In genomic region chr13:99200433-99201167, GRCh38 we compare ENCODE assay signal across 1 cellular context.
TF ChIP-seq lines count a peak whose summit lies in the region.

UBAC2 (plus strand) TSS chr13:99200854; CDS start chr13:99200909, 55 bp downstream.

TF ChIP-seq in HepG2, 621 proteins besides CTCF, POLR2A, EP300 and RAD21 (continued from another document and continues in another):
- TF ChIP-seq ZNF766 (CRISPR knock-in tag; IDR thresholded peaks at IDR 0.05; ENCODE audit: borderline replicate concordance), result no peak
- TF ChIP-seq CCAR2 (optimal IDR thresholded peaks at IDR 0.05; ENCODE audit: low read depth, low read length), result no peak
- peak; percentile 79; the same call in 1 of the 2 replicates for TF ChIP-seq MED13 (CRISPR knock-in tag; IDR thresholded peaks at IDR 0.05)
- no peak for TF ChIP-seq ZNF136 (CRISPR knock-in tag; IDR thresholded peaks at IDR 0.05; ENCODE audit: low read depth)
- TF ChIP-seq, protein P1, sequence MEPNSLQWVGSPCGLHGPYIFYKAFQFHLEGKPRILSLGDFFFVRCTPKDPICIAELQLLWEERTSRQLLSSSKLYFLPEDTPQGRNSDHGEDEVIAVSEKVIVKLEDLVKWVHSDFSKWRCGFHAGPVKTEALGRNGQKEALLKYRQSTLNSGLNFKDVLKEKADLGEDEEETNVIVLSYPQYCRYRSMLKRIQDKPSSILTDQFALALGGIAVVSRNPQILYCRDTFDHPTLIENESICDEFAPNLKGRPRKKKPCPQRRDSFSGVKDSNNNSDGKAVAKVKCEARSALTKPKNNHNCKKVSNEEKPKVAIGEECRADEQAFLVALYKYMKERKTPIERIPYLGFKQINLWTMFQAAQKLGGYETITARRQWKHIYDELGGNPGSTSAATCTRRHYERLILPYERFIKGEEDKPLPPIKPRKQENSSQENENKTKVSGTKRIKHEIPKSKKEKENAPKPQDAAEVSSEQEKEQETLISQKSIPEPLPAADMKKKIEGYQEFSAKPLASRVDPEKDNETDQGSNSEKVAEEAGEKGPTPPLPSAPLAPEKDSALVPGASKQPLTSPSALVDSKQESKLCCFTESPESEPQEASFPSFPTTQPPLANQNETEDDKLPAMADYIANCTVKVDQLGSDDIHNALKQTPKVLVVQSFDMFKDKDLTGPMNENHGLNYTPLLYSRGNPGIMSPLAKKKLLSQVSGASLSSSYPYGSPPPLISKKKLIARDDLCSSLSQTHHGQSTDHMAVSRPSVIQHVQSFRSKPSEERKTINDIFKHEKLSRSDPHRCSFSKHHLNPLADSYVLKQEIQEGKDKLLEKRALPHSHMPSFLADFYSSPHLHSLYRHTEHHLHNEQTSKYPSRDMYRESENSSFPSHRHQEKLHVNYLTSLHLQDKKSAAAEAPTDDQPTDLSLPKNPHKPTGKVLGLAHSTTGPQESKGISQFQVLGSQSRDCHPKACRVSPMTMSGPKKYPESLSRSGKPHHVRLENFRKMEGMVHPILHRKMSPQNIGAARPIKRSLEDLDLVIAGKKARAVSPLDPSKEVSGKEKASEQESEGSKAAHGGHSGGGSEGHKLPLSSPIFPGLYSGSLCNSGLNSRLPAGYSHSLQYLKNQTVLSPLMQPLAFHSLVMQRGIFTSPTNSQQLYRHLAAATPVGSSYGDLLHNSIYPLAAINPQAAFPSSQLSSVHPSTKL (CRISPR knock-in tag; IDR thresholded peaks at IDR 0.05), result peak; percentile 32; the same call in 1 of the 2 replicates
- no peak for TF ChIP-seq ZSCAN5A (CRISPR knock-in tag; IDR thresholded peaks at IDR 0.05; ENCODE audit: borderline replicate concordance)
- TF ChIP-seq ZMYM3 (CRISPR knock-in tag; IDR thresholded peaks at IDR 0.05), result no peak
- TF ChIP-seq GMEB1 (CRISPR knock-in tag; IDR thresholded peaks at IDR 0.05; ENCODE audit: borderline replicate concordance), result peak; percentile 77
- TF ChIP-seq NFKBIZ (CRISPR knock-in tag; IDR thresholded peaks at IDR 0.05), result no peak; the same call in 1 of the 2 replicates
- TF ChIP-seq ZNF562 (CRISPR knock-in tag; IDR thresholded peaks at IDR 0.05; ENCODE audit: borderline replicate concordance), result no peak
- peak; percentile 80 for TF ChIP-seq ZNF580 (CRISPR knock-in tag; IDR thresholded peaks at IDR 0.05; ENCODE audit: borderline replicate concordance, low read depth)
- 0 out of 2 replicates have a peak, but pooled peaks have one; percentile 42 for TF ChIP-seq ZNF256 (CRISPR knock-in tag; conservative IDR thresholded peaks at IDR 0.05)
- TF ChIP-seq THAP11 (CRISPR knock-in tag; IDR thresholded peaks at IDR 0.05), result peak; percentile 86
- no peak for TF ChIP-seq NFATC3 (CRISPR knock-in tag; IDR thresholded peaks at IDR 0.05)
- TF ChIP-seq NONO (IDR thresholded peaks at IDR 0.05), result no peak
- 0 out of 2 replicates have a peak, but pooled peaks have one; percentile 5 for TF ChIP-seq NONO (CRISPR knock-in tag; conservative IDR thresholded peaks at IDR 0.05)
- TF ChIP-seq SRSF9 (IDR thresholded peaks at IDR 0.05; ENCODE audit: borderline replicate concordance, insufficient read depth, low read depth, low read length, poor library complexity, severe bottlenecking), result no peak
- no peak for TF ChIP-seq ZFAT (CRISPR knock-in tag; conservative IDR thresholded peaks at IDR 0.05)
- TF ChIP-seq STAG1 (CRISPR knock-in tag; IDR thresholded peaks at IDR 0.05), result no peak
- TF ChIP-seq FOXA1 (IDR thresholded peaks at IDR 0.05), result no peak
- no peak for TF ChIP-seq FOXA1 (CRISPR knock-in tag; IDR thresholded peaks at IDR 0.05)
- no peak for TF ChIP-seq HNF4G (IDR thresholded peaks at IDR 0.05; ENCODE audit: borderline replicate concordance, low read depth, low read length)
- TF ChIP-seq HNF4G (CRISPR knock-in tag; IDR thresholded peaks at IDR 0.05; ENCODE audit: borderline replicate concordance, low read depth), result no peak
- no peak for TF ChIP-seq ZNF644 (CRISPR knock-in tag; IDR thresholded peaks at IDR 0.05; ENCODE audit: low read depth)
- no peak for TF ChIP-seq MAF1 (CRISPR knock-in tag; IDR thresholded peaks at IDR 0.05; ENCODE audit: borderline replicate concordance)
- no peak for TF ChIP-seq FUBP1 (CRISPR knock-in tag; IDR thresholded peaks at IDR 0.05; ENCODE audit: borderline replicate concordance)
- TF ChIP-seq, protein P2, sequence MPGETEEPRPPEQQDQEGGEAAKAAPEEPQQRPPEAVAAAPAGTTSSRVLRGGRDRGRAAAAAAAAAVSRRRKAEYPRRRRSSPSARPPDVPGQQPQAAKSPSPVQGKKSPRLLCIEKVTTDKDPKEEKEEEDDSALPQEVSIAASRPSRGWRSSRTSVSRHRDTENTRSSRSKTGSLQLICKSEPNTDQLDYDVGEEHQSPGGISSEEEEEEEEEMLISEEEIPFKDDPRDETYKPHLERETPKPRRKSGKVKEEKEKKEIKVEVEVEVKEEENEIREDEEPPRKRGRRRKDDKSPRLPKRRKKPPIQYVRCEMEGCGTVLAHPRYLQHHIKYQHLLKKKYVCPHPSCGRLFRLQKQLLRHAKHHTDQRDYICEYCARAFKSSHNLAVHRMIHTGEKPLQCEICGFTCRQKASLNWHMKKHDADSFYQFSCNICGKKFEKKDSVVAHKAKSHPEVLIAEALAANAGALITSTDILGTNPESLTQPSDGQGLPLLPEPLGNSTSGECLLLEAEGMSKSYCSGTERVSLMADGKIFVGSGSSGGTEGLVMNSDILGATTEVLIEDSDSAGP (CRISPR knock-in tag; IDR thresholded peaks at IDR 0.05; ENCODE audit: borderline replicate concordance), result peak; percentile 76; the same call in 1 of the 2 replicates
- TF ChIP-seq ZNF790 (CRISPR knock-in tag; IDR thresholded peaks at IDR 0.05; ENCODE audit: borderline replicate concordance), result no peak; the same call in 1 of the 2 replicates
- TF ChIP-seq SP140L (CRISPR knock-in tag; IDR thresholded peaks at IDR 0.05; ENCODE audit: borderline replicate concordance), result peak; percentile 26; the same call in 1 of the 2 replicates
- TF ChIP-seq NR2F2 (IDR thresholded peaks at IDR 0.05; ENCODE audit: borderline replicate concordance, low read depth), result no peak
- no peak for TF ChIP-seq PRDM10 (CRISPR knock-in tag; IDR thresholded peaks at IDR 0.05; ENCODE audit: low read depth)
- TF ChIP-seq AKNA (CRISPR knock-in tag; IDR thresholded peaks at IDR 0.05; ENCODE audit: borderline replicate concordance), result no peak
- TF ChIP-seq ZNF616 (CRISPR knock-in tag; IDR thresholded peaks at IDR 0.05; ENCODE audit: low read depth), result peak; percentile 82; the same call in 1 of the 2 replicates
- TF ChIP-seq SAFB2 (CRISPR knock-in tag; IDR thresholded peaks at IDR 0.05; ENCODE audit: borderline replicate concordance, low read depth), result no peak; the same call in 1 of the 2 replicates
- TF ChIP-seq NRL (CRISPR knock-in tag; IDR thresholded peaks at IDR 0.05; ENCODE audit: borderline replicate concordance), result 0 out of 2 replicates have a peak, but pooled peaks have one; percentile 47
- TF ChIP-seq ZSCAN22 (CRISPR knock-in tag; IDR thresholded peaks at IDR 0.05), result no peak
- no peak for TF ChIP-seq MNT (IDR thresholded peaks at IDR 0.05)
